Comparison of ENCODE assay signal across 8 cellular contexts in the genomic region with DNA sequence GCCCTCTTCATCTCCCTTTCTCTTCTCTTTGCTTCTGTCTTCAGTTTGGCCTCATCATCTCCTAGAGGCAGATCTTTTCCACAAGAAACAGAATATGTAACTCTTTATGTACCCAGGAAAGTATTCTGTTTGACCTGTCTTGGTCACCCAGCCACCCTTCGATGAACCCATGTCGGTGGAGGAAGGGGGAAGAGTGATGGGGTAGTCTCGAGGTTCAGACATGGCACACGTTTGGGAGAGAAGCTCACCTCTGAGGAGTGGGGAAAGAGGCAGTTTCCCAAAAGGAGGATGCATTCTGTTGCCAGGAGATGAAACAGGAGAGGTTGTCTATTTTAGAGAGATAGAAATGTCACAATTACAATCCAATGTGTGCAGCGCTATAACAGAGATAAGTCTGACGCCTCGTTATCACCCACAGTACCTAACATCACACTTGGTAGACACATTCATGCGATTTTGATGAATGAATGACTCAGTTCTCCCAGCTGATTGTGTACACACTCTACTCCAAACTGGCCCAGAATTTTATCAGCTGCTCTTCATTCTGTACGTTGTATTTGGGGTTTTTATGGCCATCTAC. TPM values are rescaled to one million over a fixed set of nuclear protein-coding genes. Genes with fewer than 3 reads are reported as not detected.
DNase-seq lines count a peak whose midpoint lies in the region; ATAC-seq and TF ChIP-seq lines count a peak whose summit lies in the region.

No MANE protein-coding gene starts in this region.

- H3K27ac ChIP-seq in HUES64 (ENCODE audit: low read depth, low read length) = no peak overlapping the region
- peak overlapping the region; percentile 78 for H3K27ac ChIP-seq in colonic mucosa
- H3K27ac ChIP-seq in muscle layer of colon (ENCODE audit: low read depth, low read length) = peak overlapping the region; percentile 87

- DNase-seq in CD14-positive monocyte (ENCODE audit: low spot score) (no peak), colonic mucosa (no peak), AG08396 (ENCODE audit: low spot score) (no peak), NCI-H69 (lab: John Stamatoyannopoulos, UW) (no peak), NCI-H1694 (lab: John Stamatoyannopoulos, UW) (no peak)

- H3K4me3 ChIP-seq in HUES64 (ENCODE audit: low read length) (peak overlapping the region; percentile 71), colonic mucosa (peak overlapping the region; percentile 66), muscle layer of colon (ENCODE audit: low read depth in 1 of 2, low read length in 2 of 2) (peak overlapping the region in 1 of 2 donors; percentile 84)

- H3K36me3 Mint-ChIP-seq in CD14-positive monocyte = peaks cover 0 to 4% of the 10 kb centered on the region in 2 donors

- H3K4me3 Mint-ChIP-seq in CD14-positive monocyte = peak overlapping the region; percentile 84 to 92

- peak overlapping the region in 1 of 7 donors; percentile 6 for H3K27ac Mint-ChIP-seq in CD14-positive monocyte

- no peak for TF ChIP-seq CTCF in CD14-positive monocyte (IDR thresholded peaks at IDR 0.05)
- TF ChIP-seq CTCF in colonic mucosa (IDR thresholded peaks at IDR 0.05) = no peak

- peaks cover 34% of the 10 kb centered on the region for H3K4me1 Mint-ChIP-seq in CD14-positive monocyte

- WGBS in HUES64 = 62% methylated on average over 8 of the region's 9 CpGs

- peaks cover 15 to 23% (median 17%) of the 10 kb centered on the region in 3 donors for H3K27me3 Mint-ChIP-seq in CD14-positive monocyte (ENCODE audit: low read depth in 3 of 3)

- intact Hi-C loops in CD14-positive monocyte (cut with micrococcal nuclease) (no loop called here), colonic mucosa (cut with DNase I) (no loop called here)

- H3K4me1 ChIP-seq in HUES64 (ENCODE audit: insufficient read depth, low read length) (peaks cover 32% of the 10 kb centered on the region), colonic mucosa (no peaks in the 10 kb centered on the region), muscle layer of colon (ENCODE audit: insufficient read depth, low read length) (peaks cover 24% of the 10 kb centered on the region)

- H3K9me3 ChIP-seq in HUES64 (ENCODE audit: insufficient read depth, low read depth, low read length) (no peaks in the 10 kb centered on the region), colonic mucosa (no peaks in the 10 kb centered on the region), muscle layer of colon (ENCODE audit: low read length) (no peaks in the 10 kb centered on the region)

- peaks cover 23% of the 10 kb centered on the region for H3K27me3 ChIP-seq in HUES64 (ENCODE audit: insufficient read depth, low read length)
- H3K27me3 ChIP-seq in colonic mucosa = no peaks in the 10 kb centered on the region
- no peaks in the 10 kb centered on the region for H3K27me3 ChIP-seq in muscle layer of colon (ENCODE audit: control insufficient read depth in 1 of 2, insufficient read depth in 2 of 2, low read length in 2 of 2)

- ATAC-seq in HG03469 (IDR thresholded peaks at IDR 0.05; ENCODE audit: unreplicated experiment) = no peak

- H3K9ac ChIP-seq in HUES64 (ENCODE audit: low read depth, low read length) = peak overlapping the region; percentile 76
- H3K9ac ChIP-seq in colonic mucosa (ENCODE audit: low read depth in 2 of 2, low read length in 2 of 2) = peak overlapping the region in 1 of 2 donors; percentile 79
- peak overlapping the region; percentile 60 for H3K9ac ChIP-seq in muscle layer of colon (ENCODE audit: low read length)

- H3K9me3 Mint-ChIP-seq in CD14-positive monocyte = peaks cover 0 to 7% (median 1%) of the 10 kb centered on the region in 7 donors

- H3K36me3 ChIP-seq in HUES64 (ENCODE audit: insufficient read depth, low read length) = no peaks in the 10 kb centered on the region
- H3K36me3 ChIP-seq in colonic mucosa = no peaks in the 10 kb centered on the region
- H3K36me3 ChIP-seq in muscle layer of colon (ENCODE audit: insufficient read depth, low read length) = no peaks in the 10 kb centered on the region

RNA-seq across cellular contexts. Expression of a gene that starts 0.7 kb away (rescaled TPM):
- polyA plus RNA-seq in CD14-positive monocyte = 10 to 100 TPM; 25.8 to 29.2 TPM
- polyA plus RNA-seq in HUES64 (2013, experiment 1 of 2) = 22.2 TPM
- polyA plus RNA-seq in HUES64 (2013, experiment 2 of 2) = 35.5 TPM
- 10 to 100 TPM; 33.4 to 53.3 TPM for total RNA-seq in colonic mucosa

RNA-seq across cellular contexts. Expression of a gene that starts 1.9 kb away (rescaled TPM):
- not detected for polyA plus RNA-seq in CD14-positive monocyte
- polyA plus RNA-seq in HUES64 (2013, experiment 1 of 2) = not detected
- 0.25 TPM for polyA plus RNA-seq in HUES64 (2013, experiment 2 of 2)
- total RNA-seq in colonic mucosa = under 1 TPM in 1 of 2 donors, not detected in 1; 0.69 TPM
